ENCODE assay signal across 8 cellular contexts in genomic region chr17:8056232-8056975, GRCh38. TPM values are rescaled to one million over a fixed set of nuclear protein-coding genes. Genes with fewer than 3 reads are reported as not detected.
DNase-seq lines count a peak whose midpoint lies in the region; ATAC-seq, FAIRE-seq and TF ChIP-seq lines count a peak whose summit lies in the region.

No MANE protein-coding gene starts in this region.

- H3K9me3 ChIP-seq in lower lobe of right lung (no peaks in the 10 kb centered on the region), upper lobe of right lung (no peaks in the 10 kb centered on the region)

- H3K36me3 ChIP-seq in bronchial epithelial cell (ENCODE audit: control insufficient read depth, insufficient read depth, low read length) (no peaks in the 10 kb centered on the region), lower lobe of right lung (no peaks in the 10 kb centered on the region), upper lobe of right lung (no peaks in the 10 kb centered on the region)

- H3K4me1 ChIP-seq in lower lobe of right lung (peaks cover 25% of the 10 kb centered on the region), upper lobe of right lung (peaks cover 22% of the 10 kb centered on the region)

- peak overlapping the region; percentile 74 for H3K27ac ChIP-seq in lower lobe of right lung
- peak overlapping the region; percentile 79 for H3K27ac ChIP-seq in upper lobe of right lung

- CTCF ChIA-PET in activated naive CD4-positive, alpha-beta T cell treated with anti-CD3 and anti-CD28 coated beads for 36 hours (lab: Charles Lee) = interaction anchor here (0.5 to 8.4 kb wide), 20 partner anchors 14 to 240 kb away, joined by 3 to 204 read pairs (median 4); partner anchors contain the start of genes CNTROB, SLC25A35 and TRAPPC1

- peak; percentile 74 to 87 for ATAC-seq in lower lobe of right lung
- ATAC-seq in upper lobe of right lung = peak; percentile 86
- ATAC-seq in GM18520 (IDR thresholded peaks at IDR 0.05; ENCODE audit: unreplicated experiment) = no peak

- no peak overlapping the region for H3K4me3 Mint-ChIP-seq in activated naive CD4-positive, alpha-beta T cell treated with anti-CD3 and anti-CD28 coated beads for 36 hours

- no peaks in the 10 kb centered on the region for H3K9me3 Mint-ChIP-seq in activated naive CD4-positive, alpha-beta T cell treated with anti-CD3 and anti-CD28 coated beads for 36 hours

- peaks cover 3% of the 10 kb centered on the region for H3K4me1 Mint-ChIP-seq in activated naive CD4-positive, alpha-beta T cell treated with anti-CD3 and anti-CD28 coated beads for 36 hours (ENCODE audit: low read depth)

- H3K27ac Mint-ChIP-seq in activated naive CD4-positive, alpha-beta T cell treated with anti-CD3 and anti-CD28 coated beads for 36 hours = no peak overlapping the region

- peak; percentile 54 for DNase-seq in activated naive CD4-positive, alpha-beta T cell treated with anti-CD3 and anti-CD28 coated beads for 36 hours
- DNase-seq in activated naive CD4-positive, alpha-beta T cell (lab: John Stamatoyannopoulos, UW) = no peak
- DNase-seq in NCI-H2196 (lab: John Stamatoyannopoulos, UW; ENCODE audit: unreplicated experiment) = peak; percentile 6
- DNase-seq in bronchial epithelial cell (ENCODE audit: low read depth) = peak; percentile 93
- peak; percentile 81 for DNase-seq in lower lobe of right lung
- DNase-seq in upper lobe of right lung = peak; percentile 78
- DNase-seq in amniotic stem cell (lab: John Stamatoyannopoulos, UW) = no peak

- H3K27me3 ChIP-seq in bronchial epithelial cell (ENCODE audit: control insufficient read depth, insufficient read depth, low read length) = no peaks in the 10 kb centered on the region
- H3K27me3 ChIP-seq in lower lobe of right lung (ENCODE audit: low read depth) = peaks cover 24% of the 10 kb centered on the region
- peaks cover 31% of the 10 kb centered on the region for H3K27me3 ChIP-seq in upper lobe of right lung

- H3K27me3 Mint-ChIP-seq in activated naive CD4-positive, alpha-beta T cell treated with anti-CD3 and anti-CD28 coated beads for 36 hours (ENCODE audit: low read depth) = peaks cover 36% of the 10 kb centered on the region

- TF ChIP-seq CTCF in bronchial epithelial cell (IDR thresholded peaks at IDR 0.05; ENCODE audit: insufficient read depth, low read length, severe bottlenecking) (no peak), lower lobe of right lung (IDR thresholded peaks at IDR 0.05) (no peak), upper lobe of right lung (IDR thresholded peaks at IDR 0.05) (no peak)

- H3K36me3 Mint-ChIP-seq in activated naive CD4-positive, alpha-beta T cell treated with anti-CD3 and anti-CD28 coated beads for 36 hours (ENCODE audit: low read depth) = no peaks in the 10 kb centered on the region

- no peak overlapping the region for H3K4me3 ChIP-seq in bronchial epithelial cell (ENCODE audit: low read depth, low read length)
- peak overlapping the region; percentile 22 for H3K4me3 ChIP-seq in lower lobe of right lung
- H3K4me3 ChIP-seq in upper lobe of right lung = peak overlapping the region; percentile 14

- no peak for FAIRE-seq in bronchial epithelial cell (lab: Jason Lieb, UNC)

- intact Hi-C loops in activated naive CD4-positive, alpha-beta T cell treated with anti-CD3 and anti-CD28 coated beads for 36 hours (cut with micrococcal nuclease) = loop anchor here (2.0 kb wide), 2 partner anchors 66 to 200 kb away; partner anchors contain the start of gene NAA38
- intact Hi-C loops in lower lobe of right lung (cut with DNase I) = no loop called here
- intact Hi-C loops in upper lobe of right lung (cut with DNase I) = no loop called here

RNA-seq across cellular contexts. Expression of gene ALOX15B, which starts 17.5 kb away (rescaled TPM):
- total RNA-seq in activated naive CD4-positive, alpha-beta T cell treated with anti-CD3 and anti-CD28 coated beads for 36 hours = not detected
- total RNA-seq in bronchial epithelial cell = 5.8 and 20.6 TPM in 2 replicates
- total RNA-seq in lower lobe of right lung = 53.5 TPM
- 80.2 TPM for total RNA-seq in upper lobe of right lung

RNA-seq across cellular contexts. Expression of gene ALOX12B, which starts 31.1 kb away (rescaled TPM):
- total RNA-seq in activated naive CD4-positive, alpha-beta T cell treated with anti-CD3 and anti-CD28 coated beads for 36 hours = 1 to 10 TPM; 2.0 to 2.1 TPM
- 0.26 and 2.0 TPM in 2 replicates for total RNA-seq in bronchial epithelial cell
- not detected for total RNA-seq in lower lobe of right lung
- total RNA-seq in upper lobe of right lung = not detected

RNA-seq across cellular contexts. Expression of gene GUCY2D, which starts 54.0 kb away (rescaled TPM):
- not detected for total RNA-seq in activated naive CD4-positive, alpha-beta T cell treated with anti-CD3 and anti-CD28 coated beads for 36 hours
- total RNA-seq in bronchial epithelial cell (0.13 TPM in 1 of 2 replicates, not detected in the other), lower lobe of right lung (3.1 TPM), upper lobe of right lung (2.6 TPM)

Comparison
In these comparisons a context has a peak if more than half of its experiments do, and no peak if none do; other contexts are left out.
1. DNase-seq: peak in activated naive CD4-positive, alpha-beta T cell treated with anti-CD3 and anti-CD28 coated beads for 36 hours (single experiment), NCI-H2196 (single experiment), bronchial epithelial cell (single experiment), lower lobe of right lung (single experiment) and upper lobe of right lung (single experiment); none in activated naive CD4-positive, alpha-beta T cell (0 of 4) and amniotic stem cell (single experiment).